ENCODE assay signal across 25 cellular contexts in genomic region chr20:668638-669037, GRCh38. TPM values are rescaled to one million over a fixed set of nuclear protein-coding genes. Genes with fewer than 3 reads are reported as not detected.
"Had no signal": no experiment of that assay in that cellular context is flagged by ENCODE, and none has a peak within 500 bp of the region (broad histone marks: within the 10 kb centered on the region; RNA-seq: fewer than 3 reads in every experiment).

No MANE protein-coding gene starts in this region.

- ATAC-seq: activated T-cell treated with anti-CD3 and anti-CD28 coated beads, Interleukin-2, amount 50 U/mL, for 4 hours had no signal

- H3K9me3 Mint-ChIP-seq: activated CD4-positive, alpha-beta memory T cell treated with anti-CD3 and anti-CD28 coated beads for 36 hours; activated CD4-positive, alpha-beta T cell treated with anti-CD3 and anti-CD28 coated beads, Interleukin-2, amount 10 ng/mL, durations not matched to agents 7 days and 5 days; activated naive CD4-positive, alpha-beta T cell treated with anti-CD3 and anti-CD28 coated beads for 36 hours; activated T-cell treated with anti-CD3 and anti-CD28 coated beads, Interleukin-2, amount 50 U/mL, for 4 hours had no signal

- DNase-seq: activated CD4-positive, alpha-beta memory T cell treated with anti-CD3 and anti-CD28 coated beads for 36 hours; activated CD4-positive, alpha-beta T cell treated with anti-CD3 and anti-CD28 coated beads, Interleukin-2, amount 10 ng/mL, durations not matched to agents 7 days and 5 days; activated CD4-positive, CD25-positive, alpha-beta regulatory T cell; activated CD8-positive, alpha-beta memory T cell treated with anti-CD3 and anti-CD28 coated beads for 24 hours; activated effector memory CD4-positive, alpha-beta T cell treated with anti-CD3 and anti-CD28 coated beads, Interleukin-2, amount 50 U/mL, for 16 hours; activated naive CD4-positive, alpha-beta T cell treated with anti-CD3 and anti-CD28 coated beads for 36 hours; activated T-cell treated with anti-CD3 and anti-CD28 coated beads, Interleukin-2, amount 50 U/mL, for 4 hours; amygdala; brain microvascular endothelial cell; cerebellar nuclear complex; Karpas-422; MM.1S; NCI-H1105 treated with DMSO at 0.1 percent for 48 hours; NCI-H1436 treated with DMSO at 0.1 percent for 48 hours; NCI-H187 treated with DMSO at 0.1 percent for 48 hours; NCI-H2081 treated with DMSO at 0.1 percent for 48 hours; NCI-H526 treated with DMSO at 0.1 percent for 48 hours; T-helper 1 cell had no signal

- H3K36me3 Mint-ChIP-seq: activated CD4-positive, alpha-beta memory T cell treated with anti-CD3 and anti-CD28 coated beads for 36 hours; activated naive CD8-positive, alpha-beta T cell had no signal

- H3K27ac ChIP-seq: brain microvascular endothelial cell, PC-9, SK-N-MC had no signal

- H3K27ac Mint-ChIP-seq: activated CD4-positive, alpha-beta memory T cell treated with anti-CD3 and anti-CD28 coated beads for 36 hours; activated CD4-positive, alpha-beta T cell treated with anti-CD3 and anti-CD28 coated beads, Interleukin-2, amount 10 ng/mL, durations not matched to agents 7 days and 5 days; activated naive CD4-positive, alpha-beta T cell treated with anti-CD3 and anti-CD28 coated beads for 36 hours; activated naive CD8-positive, alpha-beta T cell had no signal

- H3K4me3 ChIP-seq: cardiac muscle cell, PC-9, SK-N-MC had no signal

- H3K36me3 ChIP-seq: brain microvascular endothelial cell, cardiac muscle cell had no signal

- H3K4me2 ChIP-seq: PC-9 had no signal

- H3K4me3 Mint-ChIP-seq: activated CD4-positive, alpha-beta memory T cell treated with anti-CD3 and anti-CD28 coated beads for 36 hours; activated CD4-positive, alpha-beta T cell treated with anti-CD3 and anti-CD28 coated beads, Interleukin-2, amount 10 ng/mL, durations not matched to agents 7 days and 5 days; activated naive CD4-positive, alpha-beta T cell treated with anti-CD3 and anti-CD28 coated beads for 36 hours; activated naive CD8-positive, alpha-beta T cell; activated T-cell treated with anti-CD3 and anti-CD28 coated beads, Interleukin-2, amount 50 U/mL, for 4 hours had no signal

- H2AFZ ChIP-seq: PC-9 had no signal

RNA-seq across cellular contexts. Expression of gene SCRT2, which starts 7.0 kb away (rescaled TPM):
- total RNA-seq: activated CD4-positive, alpha-beta memory T cell treated with anti-CD3 and anti-CD28 coated beads for 36 hours; activated CD4-positive, alpha-beta T cell treated with anti-CD3 and anti-CD28 coated beads, Interleukin-2, amount 10 ng/mL, durations not matched to agents 7 days and 5 days; activated naive CD4-positive, alpha-beta T cell treated with anti-CD3 and anti-CD28 coated beads for 36 hours; activated T-cell treated with anti-CD3 and anti-CD28 coated beads, Interleukin-2, amount 50 U/mL, for 4 hours; astrocyte; cardiac muscle cell; NCI-H460; PC-9; T-helper 2 cell treated with Interferon-gamma antibody and Interleukin-4, amounts not matched to agents 100 ng/mL and 5 ng/mL, for 36 hours had no signal
- polyA plus RNA-seq: cardiac muscle cell had no signal

RNA-seq across cellular contexts. Expression of gene TCF15, which starts 58.5 kb away (rescaled TPM):
- total RNA-seq: activated CD4-positive, alpha-beta memory T cell treated with anti-CD3 and anti-CD28 coated beads for 36 hours; activated CD4-positive, alpha-beta T cell treated with anti-CD3 and anti-CD28 coated beads, Interleukin-2, amount 10 ng/mL, durations not matched to agents 7 days and 5 days; activated naive CD4-positive, alpha-beta T cell treated with anti-CD3 and anti-CD28 coated beads for 36 hours; astrocyte; NCI-H460; PC-9; T-helper 2 cell treated with Interferon-gamma antibody and Interleukin-4, amounts not matched to agents 100 ng/mL and 5 ng/mL, for 36 hours had no signal
